ENCODE assay signal across 8 cellular contexts in genomic region chr2:70131344-70132144, GRCh38. TPM values are rescaled to one million over a fixed set of nuclear protein-coding genes. Genes with fewer than 3 reads are reported as not detected.
A peak's percentile ranks its signal among the peaks of the same experiment; 100 is the strongest.
DNase-seq lines count a peak whose midpoint lies in the region; ATAC-seq, FAIRE-seq and TF ChIP-seq lines count a peak whose summit lies in the region.
"Not testable (repeated sequence)": the region's sequence is repeated elsewhere in the genome, so short reads cannot be mapped to it uniquely, and the experiment has no call there.

No MANE protein-coding gene starts in this region.

- not testable (repeated sequence) for H3K9me1 ChIP-seq in endothelial cell of umbilical vein (replicated peaks; ENCODE audit: control insufficient read depth, extremely low read depth, insufficient read depth, low read length)

- H3K27me3 ChIP-seq in endothelial cell of umbilical vein (ENCODE audit: control insufficient read depth in 2 of 2, insufficient read depth in 2 of 2, low read length in 2 of 2); right lobe of liver; thymus (ENCODE audit: control insufficient read depth, insufficient read depth): not testable (repeated sequence)

- H4K20me1 ChIP-seq in endothelial cell of umbilical vein (replicated peaks; ENCODE audit: control insufficient read depth, extremely low read depth, insufficient read depth, low read length): not testable (repeated sequence)

- peak overlapping the region; percentile 64 for H3K9ac ChIP-seq in endothelial cell of umbilical vein (replicated peaks; ENCODE audit: extremely low read depth, insufficient read depth, low read length)

- 74% methylated on average over 17 of the region's 17 CpGs for WGBS in right lobe of liver (ENCODE audit: insufficient coverage, low coverage, low lambda C conversion rate, missing lambda C conversion rate)
- 91% methylated on average over 17 of the region's 17 CpGs for WGBS in thymus

- not testable (repeated sequence) for H3K79me2 ChIP-seq in endothelial cell of umbilical vein (ENCODE audit: control insufficient read depth, insufficient read depth, low read length)

- not testable (repeated sequence) for H3K9me3 Mint-ChIP-seq in T-helper 2 cell treated with Interferon-gamma antibody and Interleukin-4, amounts not matched to agents 5 μg/mL and 100 μg/mL, for 36 hours; activated naive CD8-positive, alpha-beta T cell treated with anti-CD3 and anti-CD28 coated beads, Interleukin-2, amount 10 ng/mL, durations not matched to agents 7 days and 5 days

- H2AFZ ChIP-seq in endothelial cell of umbilical vein (ENCODE audit: low read depth, low read length): peak overlapping the region; percentile 30

- DNase-seq in T-helper 2 cell treated with Interferon-gamma antibody and Interleukin-4, amounts not matched to agents 5 μg/mL and 100 μg/mL, for 36 hours (ENCODE audit: low spot score); activated naive CD8-positive, alpha-beta T cell treated with anti-CD3 and anti-CD28 coated beads, Interleukin-2, amount 10 ng/mL, durations not matched to agents 7 days and 5 days; endothelial cell of umbilical vein (ENCODE audit: low read depth, low spot score); right lobe of liver: not testable (repeated sequence)
- DNase-seq in posterior vena cava (ENCODE audit: low spot score): peak; percentile 31

- peaks cover 65% of the 10 kb centered on the region for H3K4me1 Mint-ChIP-seq in T-helper 2 cell treated with Interferon-gamma antibody and Interleukin-4, amounts not matched to agents 5 μg/mL and 100 μg/mL, for 36 hours (ENCODE audit: low read depth)
- H3K4me1 Mint-ChIP-seq in activated naive CD8-positive, alpha-beta T cell treated with anti-CD3 and anti-CD28 coated beads, Interleukin-2, amount 10 ng/mL, durations not matched to agents 7 days and 5 days: peaks cover 62% of the 10 kb centered on the region

- H3K36me3 ChIP-seq in KOPT-K1 (ENCODE audit: insufficient read depth, low read length); endothelial cell of umbilical vein (ENCODE audit: control insufficient read depth in 2 of 2, extremely low read depth in 1 of 2, insufficient read depth in 2 of 2, low read length in 2 of 2); right lobe of liver; thymus (ENCODE audit: control insufficient read depth, insufficient read depth): not testable (repeated sequence)

- H3K4me3 Mint-ChIP-seq in T-helper 2 cell treated with Interferon-gamma antibody and Interleukin-4, amounts not matched to agents 5 μg/mL and 100 μg/mL, for 36 hours: peak overlapping the region; percentile 75
- H3K4me3 Mint-ChIP-seq in activated naive CD8-positive, alpha-beta T cell treated with anti-CD3 and anti-CD28 coated beads, Interleukin-2, amount 10 ng/mL, durations not matched to agents 7 days and 5 days: peak overlapping the region; percentile 76

- H3K9me3 ChIP-seq in KOPT-K1 (ENCODE audit: insufficient read depth, low read length, poor library complexity, severe bottlenecking); endothelial cell of umbilical vein (replicated peaks; ENCODE audit: control insufficient read depth, insufficient read depth, low read length); right lobe of liver; thymus (ENCODE audit: control insufficient read depth): not testable (repeated sequence)

- TF ChIP-seq POLR2A in endothelial cell of umbilical vein (IDR thresholded peaks at IDR 0.05; ENCODE audit: low read depth, low read length); right lobe of liver (IDR thresholded peaks at IDR 0.05): not testable (repeated sequence)

- H3K4me1 ChIP-seq in endothelial cell of umbilical vein (ENCODE audit: control insufficient read depth, extremely low read depth, insufficient read depth, low read length) (peaks cover 40% of the 10 kb centered on the region), right lobe of liver (peaks cover 0 to 26% (median 17%) of the 10 kb centered on the region in 4 donors), thymus (ENCODE audit: control insufficient read depth, insufficient read depth, low read length) (peaks cover 56% of the 10 kb centered on the region)

- not testable (repeated sequence) for H3K4me3 ChIP-seq in endothelial cell of umbilical vein (replicated peaks in 1 of 3; ENCODE audit: insufficient read depth in 1 of 3, low read depth in 1 of 3, low read length in 3 of 3)
- peak overlapping the region; percentile 29 to 47 (median 38) for H3K4me3 ChIP-seq in right lobe of liver
- H3K4me3 ChIP-seq in thymus (ENCODE audit: low read length): peak overlapping the region; percentile 51

- FAIRE-seq in endothelial cell of umbilical vein (lab: Jason Lieb, UNC): not testable (repeated sequence)

- intact Hi-C loops in endothelial cell of umbilical vein (cut with micrococcal nuclease) (loop anchor here (1.0 to 2.0 kb wide), 2 partner anchors 7 to 45 kb away; partner anchors contain the start of gene PCBP1), posterior vena cava (cut with DNase I) (loop anchor here in 1 of 2 donors (10.0 kb wide), 1 partner anchor 1893 kb away; no protein-coding TSS in a partner anchor)
- intact Hi-C loops in right lobe of liver (cut with DNase I): not testable (repeated sequence)

- not testable (repeated sequence) for H3K27me3 Mint-ChIP-seq in T-helper 2 cell treated with Interferon-gamma antibody and Interleukin-4, amounts not matched to agents 5 μg/mL and 100 μg/mL, for 36 hours (ENCODE audit: low read depth); activated naive CD8-positive, alpha-beta T cell treated with anti-CD3 and anti-CD28 coated beads, Interleukin-2, amount 10 ng/mL, durations not matched to agents 7 days and 5 days

- ATAC-seq in activated naive CD8-positive, alpha-beta T cell treated with anti-CD3 and anti-CD28 coated beads, Interleukin-2, amount 10 ng/mL, durations not matched to agents 7 days and 5 days (ENCODE audit: low read depth); right lobe of liver: not testable (repeated sequence)

- peak overlapping the region; percentile 89 for H3K27ac Mint-ChIP-seq in T-helper 2 cell treated with Interferon-gamma antibody and Interleukin-4, amounts not matched to agents 5 μg/mL and 100 μg/mL, for 36 hours
- H3K27ac Mint-ChIP-seq in activated naive CD8-positive, alpha-beta T cell treated with anti-CD3 and anti-CD28 coated beads, Interleukin-2, amount 10 ng/mL, durations not matched to agents 7 days and 5 days: peak overlapping the region; percentile 89

- CTCF ChIA-PET in endothelial cell of umbilical vein (lab: Charles Lee): interaction anchor here (0.9 to 2.5 kb wide), 3 partner anchors 10 to 61 kb away, joined by 3 to 10 read pairs (median 6); no protein-coding TSS in a partner anchor

- H3K27ac ChIP-seq in C4-2B: peak overlapping the region; percentile 81
- peak overlapping the region; percentile 92 for H3K27ac ChIP-seq in KOPT-K1 (ENCODE audit: low read depth, low read length, poor library complexity, severe bottlenecking)
- peak overlapping the region; percentile 69 for H3K27ac ChIP-seq in endothelial cell of umbilical vein (ENCODE audit: insufficient read depth, low read depth, low read length)
- peak overlapping the region; percentile 88 to 99 (median 95) for H3K27ac ChIP-seq in right lobe of liver
- peak overlapping the region; percentile 79 for H3K27ac ChIP-seq in thymus (ENCODE audit: low read depth)

- dilution Hi-C loops in endothelial cell of umbilical vein (cut with MboI; ENCODE audit: extremely low pct_ligation_motif_present, low sequenced_read_pairs): not testable (repeated sequence)

- not testable (repeated sequence) for TF ChIP-seq CTCF in C4-2B (conservative IDR thresholded peaks at IDR 0.05); endothelial cell of umbilical vein (IDR thresholded peaks at IDR 0.05; ENCODE audit: extremely low read depth in 1 of 2, insufficient read depth in 1 of 2, low read depth in 1 of 2, low read length in 2 of 2); right lobe of liver (IDR thresholded peaks at IDR 0.05)

- BruUV-seq in endothelial cell of umbilical vein (replicated peaks; lab: Mats Ljungman, UMichigan): not testable (repeated sequence)

- POLR2A ChIA-PET in activated naive CD8-positive, alpha-beta T cell treated with anti-CD3 and anti-CD28 coated beads, Interleukin-2, amount 10 ng/mL, durations not matched to agents 7 days and 5 days (lab: Charles Lee): interaction anchor here (1.0 to 14.6 kb wide), 8 partner anchors 7 to 217 kb away, joined by 3 to 444 read pairs (median 22); partner anchors contain the start of genes MXD1 and PCBP1
- POLR2A ChIA-PET in endothelial cell of umbilical vein (lab: Charles Lee): interaction anchor here (2.9 kb wide), 1 partner anchor 7 kb away, joined by 13 read pairs; no protein-coding TSS in a partner anchor

- H3K4me2 ChIP-seq in endothelial cell of umbilical vein (ENCODE audit: insufficient read depth, low read length): peak overlapping the region; percentile 57

- H3K36me3 Mint-ChIP-seq in T-helper 2 cell treated with Interferon-gamma antibody and Interleukin-4, amounts not matched to agents 5 μg/mL and 100 μg/mL, for 36 hours (ENCODE audit: low read depth); activated naive CD8-positive, alpha-beta T cell treated with anti-CD3 and anti-CD28 coated beads, Interleukin-2, amount 10 ng/mL, durations not matched to agents 7 days and 5 days: not testable (repeated sequence)

RNA-seq across cellular contexts. Expression of gene PCBP1, which starts 44.3 kb away (rescaled TPM):
- total RNA-seq in activated naive CD8-positive, alpha-beta T cell treated with anti-CD3 and anti-CD28 coated beads, Interleukin-2, amount 10 ng/mL, durations not matched to agents 7 days and 5 days: 100 to 1,000 TPM; 459 to 467 TPM
- total RNA-seq in endothelial cell of umbilical vein: 342 and 360 TPM in 2 replicates
- 181 and 196 TPM in 2 replicates for polyA plus RNA-seq in endothelial cell of umbilical vein
- polyA plus RNA-seq in endothelial cell of umbilical vein (2011; cell fraction: cytosol; rRNA removed): 162 and 170 TPM in 2 replicates
- polyA plus RNA-seq in endothelial cell of umbilical vein (2011; cell fraction: nucleus; rRNA removed): 77.1 and 86.7 TPM in 2 replicates
- 304 and 311 TPM in 2 replicates for polyA plus RNA-seq in endothelial cell of umbilical vein (2012)
- polyA minus RNA-seq in endothelial cell of umbilical vein: 98.7 and 112 TPM in 2 replicates
- polyA minus RNA-seq in endothelial cell of umbilical vein (2011; cell fraction: cytosol; rRNA and poly(A)+ RNA removed): 89.6 TPM
- 37.1 and 39.4 TPM in 2 replicates for polyA minus RNA-seq in endothelial cell of umbilical vein (2011; cell fraction: nucleus; rRNA and poly(A)+ RNA removed)
- 100 to 1,000 TPM; 147 to 220 (median 178) TPM for total RNA-seq in right lobe of liver
- total RNA-seq in posterior vena cava: 100 to 1,000 TPM; 238 to 269 TPM
- 361 TPM for polyA plus RNA-seq in thymus

RNA-seq across cellular contexts. Expression of gene C2orf42, which starts 59.3 kb away (rescaled TPM):
- 10 to 100 TPM; 30.9 to 33.8 TPM for total RNA-seq in activated naive CD8-positive, alpha-beta T cell treated with anti-CD3 and anti-CD28 coated beads, Interleukin-2, amount 10 ng/mL, durations not matched to agents 7 days and 5 days
- total RNA-seq in endothelial cell of umbilical vein: 12.0 and 13.1 TPM in 2 replicates
- 6.8 and 7.9 TPM in 2 replicates for polyA plus RNA-seq in endothelial cell of umbilical vein
- polyA plus RNA-seq in endothelial cell of umbilical vein (2011; cell fraction: cytosol; rRNA removed): 5.3 and 6.2 TPM in 2 replicates
- 15.3 and 17.6 TPM in 2 replicates for polyA plus RNA-seq in endothelial cell of umbilical vein (2011; cell fraction: nucleus; rRNA removed)
- polyA plus RNA-seq in endothelial cell of umbilical vein (2012): 6.9 and 7.1 TPM in 2 replicates
- 22.1 and 26.4 TPM in 2 replicates for polyA minus RNA-seq in endothelial cell of umbilical vein
- 16.1 TPM for polyA minus RNA-seq in endothelial cell of umbilical vein (2011; cell fraction: cytosol; rRNA and poly(A)+ RNA removed)
- polyA minus RNA-seq in endothelial cell of umbilical vein (2011; cell fraction: nucleus; rRNA and poly(A)+ RNA removed): 21.7 and 22.3 TPM in 2 replicates
- total RNA-seq in right lobe of liver: 10 to 100 TPM; 10.9 to 22.5 (median 16.7) TPM
- total RNA-seq in posterior vena cava: 10 to 100 TPM; 13.1 to 17.8 TPM
- polyA plus RNA-seq in thymus: 15.4 TPM
